In the genomic region with DNA sequence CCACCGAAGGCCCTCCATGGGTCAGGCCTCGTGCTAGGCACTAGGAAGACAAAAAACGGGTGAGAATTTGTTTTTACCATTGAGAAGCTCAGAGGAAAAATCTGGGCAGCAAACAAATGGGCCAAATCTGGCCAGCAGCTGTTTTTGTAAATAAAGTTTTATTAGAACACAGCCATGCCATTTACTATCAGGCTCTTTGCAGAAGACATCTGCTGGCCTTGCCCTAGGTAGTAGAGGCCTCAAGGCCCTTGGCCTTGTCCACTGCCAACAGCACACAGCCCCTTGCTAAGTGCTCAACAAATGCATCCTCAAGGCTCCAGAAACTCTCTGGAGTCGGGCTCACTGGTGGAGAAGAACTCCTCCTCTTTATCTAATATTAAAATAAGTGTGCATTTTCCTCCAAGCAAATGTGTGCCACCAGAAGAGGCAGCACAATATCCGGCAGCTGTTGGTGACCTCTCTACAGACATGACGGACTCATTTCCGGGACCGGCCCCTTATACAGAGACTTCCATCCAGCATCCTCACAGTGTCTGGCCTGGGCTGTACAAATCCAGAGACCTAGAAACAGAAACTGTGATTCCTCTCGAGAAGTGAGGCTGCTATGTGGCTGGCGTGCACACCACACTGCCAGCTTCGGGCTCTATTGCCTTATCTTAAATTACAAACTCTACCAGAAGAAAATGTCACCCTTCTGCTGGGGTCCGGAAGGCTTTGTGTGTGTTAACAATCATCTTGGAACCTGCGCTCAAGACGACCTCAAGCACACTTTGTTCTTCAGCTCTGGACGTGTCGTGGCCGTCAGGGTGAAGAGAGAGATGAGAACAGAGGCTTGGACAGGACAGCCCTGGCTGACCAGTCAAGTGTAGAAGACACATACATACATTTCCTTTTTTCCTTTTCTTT, we compare ENCODE assay signal across 10 cellular contexts.
DNase-seq lines count a peak whose midpoint lies in the region; ATAC-seq and TF ChIP-seq lines count a peak whose summit lies in the region.
"Had no signal": no experiment of that assay in that cellular context is flagged by ENCODE, and none has a peak within 500 bp of the region (broad histone marks: within the 10 kb centered on the region; RNA-seq: fewer than 3 reads in every experiment).

No MANE protein-coding gene starts in this region.

- intact Hi-C loops in Right ventricle myocardium superior (cut with DNase I), result no loop called here

- H3K4me1 ChIP-seq in right atrium auricular region, result peaks cover 0 to 54% of the 10 kb centered on the region in 2 donors

- TF ChIP-seq CTCF in right atrium auricular region (IDR thresholded peaks at IDR 0.05), result no peak
- TF ChIP-seq CTCF in nephron (IDR thresholded peaks at IDR 0.05; ENCODE audit: unreplicated experiment in 3 of 3), result no peak

- H3K4me3 Mint-ChIP-seq in nephron, result no peak overlapping the region

- H3K27ac ChIP-seq in right atrium auricular region, result peak overlapping the region; percentile 64 to 76
- H3K27ac ChIP-seq: C4-2B had no signal

- H3K27ac Mint-ChIP-seq in nephron, result peak overlapping the region; percentile 97

- ATAC-seq in Right ventricle myocardium superior (ENCODE audit: poor library complexity) (no peak), HG03565 (IDR thresholded peaks at IDR 0.05; ENCODE audit: unreplicated experiment) (no peak), GM18519 (IDR thresholded peaks at IDR 0.05; ENCODE audit: low FRiP score, unreplicated experiment) (no peak), HG02571 (IDR thresholded peaks at IDR 0.05; ENCODE audit: unreplicated experiment) (no peak)

- H3K9me3 ChIP-seq in right atrium auricular region, result no peaks in the 10 kb centered on the region
- H3K9me3 ChIP-seq: mucosa of descending colon had no signal

- H3K36me3 Mint-ChIP-seq in nephron (ENCODE audit: low read depth), result no peaks in the 10 kb centered on the region

- no peaks in the 10 kb centered on the region for H3K27me3 ChIP-seq in right atrium auricular region

- H3K4me3 ChIP-seq in right atrium auricular region, result no peak overlapping the region
- H3K4me3 ChIP-seq: mucosa of descending colon had no signal

- H3K27me3 Mint-ChIP-seq in nephron (ENCODE audit: low read depth), result no peaks in the 10 kb centered on the region

- H3K36me3 ChIP-seq in right atrium auricular region, result no peaks in the 10 kb centered on the region

- H3K4me1 Mint-ChIP-seq in nephron, result peaks cover 62% of the 10 kb centered on the region

- H3K9me3 Mint-ChIP-seq in nephron, result no peaks in the 10 kb centered on the region

- DNase-seq in right atrium auricular region (ENCODE audit: low spot score), result no peak
- no peak for DNase-seq in Right ventricle myocardium superior
- DNase-seq in ecto neural progenitor cell (ENCODE audit: low spot score), result peak; percentile 34
- DNase-seq in RKO (ENCODE audit: low spot score), result no peak
- DNase-seq: mucosa of descending colon had no signal
